In the genomic region with DNA sequence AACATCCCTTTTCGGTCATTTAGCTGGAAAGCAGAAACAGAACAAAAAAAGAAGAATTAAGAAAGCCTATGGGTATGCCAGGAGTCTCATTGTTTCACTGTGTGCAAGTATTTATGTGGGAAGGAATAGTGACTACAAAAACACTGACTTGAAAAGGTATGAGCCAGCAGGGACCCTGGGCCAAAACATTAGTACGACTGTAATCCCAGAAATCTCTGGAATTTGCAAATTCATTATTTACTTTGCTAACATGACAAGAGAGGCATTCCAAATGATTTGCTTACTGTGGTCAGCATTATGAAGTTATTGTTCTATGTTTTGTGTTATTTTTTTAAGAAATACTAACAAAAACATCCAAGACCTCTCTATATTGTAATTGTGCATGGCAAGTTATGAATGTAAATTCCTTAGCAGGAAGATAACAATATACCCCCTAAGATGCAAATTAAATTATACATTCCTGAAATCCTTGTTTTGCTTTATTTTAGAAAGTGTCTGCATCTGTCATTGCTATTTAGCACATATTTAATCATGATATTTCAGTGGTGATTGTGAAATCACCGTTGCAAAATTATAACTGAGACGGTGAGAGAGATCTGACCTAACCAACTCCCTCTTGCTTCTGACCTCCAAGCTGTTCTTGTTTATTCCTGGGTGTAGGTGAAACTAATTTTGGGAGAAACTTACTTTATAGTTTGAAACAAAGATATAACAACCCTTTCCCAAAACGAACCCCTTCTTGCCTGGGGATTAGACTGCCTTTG, we compare ENCODE assay signal across 16 cellular contexts.
A peak's percentile ranks its signal among the peaks of the same experiment; 100 is the strongest.
DNase-seq lines count a peak whose midpoint lies in the region; ATAC-seq and TF ChIP-seq lines count a peak whose summit lies in the region.
"Had no signal": no experiment of that assay in that cellular context is flagged by ENCODE, and none has a peak within 500 bp of the region (broad histone marks: within the 10 kb centered on the region; RNA-seq: fewer than 3 reads in every experiment).

No MANE protein-coding gene starts in this region.

- no peaks in the 10 kb centered on the region for H3K4me1 ChIP-seq in RWPE2 (ENCODE audit: insufficient read depth, poor library complexity, severe bottlenecking)
- no peaks in the 10 kb centered on the region for H3K4me1 ChIP-seq in fibroblast of lung (ENCODE audit: control insufficient read depth, extremely low read depth, insufficient read depth, low read length)
- H3K4me1 ChIP-seq: BLaER1 treated with 17β-estradiol and CSF1 and Interleukin-3, amounts not matched to agents 10 nM and 100 nM; Peyer's patch; psoas muscle had no signal

- H3K9me3 ChIP-seq in RWPE2 (ENCODE audit: severe bottlenecking) (no peaks in the 10 kb centered on the region), fibroblast of lung (ENCODE audit: control insufficient read depth, insufficient read depth, low read depth, low read length) (no peaks in the 10 kb centered on the region)
- H3K9me3 ChIP-seq: Peyer's patch, psoas muscle had no signal

- POLR2A ChIA-PET in RWPE1 (lab: Yijun Ruan, JAX; ENCODE audit: low non-redundant PET), result no interaction called here

- peak; percentile 7 for DNase-seq in GM04504 (ENCODE audit: low read depth)
- no peak for DNase-seq in RWPE2 (ENCODE audit: low spot score)
- DNase-seq in fibroblast of lung (ENCODE audit: low read depth in 2 of 2), result peak; percentile 17 to 89
- no peak for DNase-seq in osteocyte (ENCODE audit: extremely low spot score, unreplicated experiment)
- no peak for DNase-seq in RWPE1 (ENCODE audit: low spot score)
- no peak for DNase-seq in mucosa of gallbladder (ENCODE audit: low spot score)
- DNase-seq in Calu3, result no peak
- DNase-seq: activated effector memory CD4-positive, alpha-beta T cell treated with Interleukin-2 at 50 U/mL for 16 hours; aorta; dermis blood vessel endothelial cell; NCI-H1930; Peyer's patch; psoas muscle; WERI-Rb-1 had no signal

- CTCF ChIA-PET in RWPE1 (lab: Yijun Ruan, JAX), result no interaction called here
- CTCF ChIA-PET in Calu3 (lab: Charles Lee), result interaction anchor here (0.5 kb wide), 1 partner anchor 60 kb away, joined by 3 read pairs; no protein-coding TSS in a partner anchor

- no peak overlapping the region for H3K4me2 ChIP-seq in fibroblast of lung (ENCODE audit: extremely low read depth, insufficient read depth, low read length)
- H3K4me2 ChIP-seq: BLaER1 treated with 17β-estradiol and CSF1 and Interleukin-3, amounts not matched to agents 10 nM and 100 nM; hepatocyte had no signal

- H3K4me1 Mint-ChIP-seq in osteocyte (ENCODE audit: unreplicated experiment), result peaks cover 10% of the 10 kb centered on the region
- no peaks in the 10 kb centered on the region for H3K4me1 Mint-ChIP-seq in Calu3 (ENCODE audit: low read depth, unreplicated experiment)

- H3K4me3 ChIP-seq in RWPE2 (ENCODE audit: severe bottlenecking), result no peak overlapping the region
- no peak overlapping the region for H3K4me3 ChIP-seq in fibroblast of lung (replicated peaks in 1 of 4; ENCODE audit: control extremely low read depth in 1 of 4, insufficient read depth in 1 of 4, low read depth in 3 of 4, low read length in 4 of 4)
- H3K4me3 ChIP-seq: BLaER1 treated with 17β-estradiol and CSF1 and Interleukin-3, amounts not matched to agents 10 nM and 100 nM; hepatocyte; Peyer's patch; psoas muscle had no signal

- H3K27me3 Mint-ChIP-seq in osteocyte (ENCODE audit: unreplicated experiment), result no peaks in the 10 kb centered on the region
- no peaks in the 10 kb centered on the region for H3K27me3 Mint-ChIP-seq in Calu3 (ENCODE audit: unreplicated experiment)

- H3K36me3 ChIP-seq in RWPE2 (ENCODE audit: low read depth) (no peaks in the 10 kb centered on the region), fibroblast of lung (ENCODE audit: control insufficient read depth, insufficient read depth, low read length) (no peaks in the 10 kb centered on the region)
- H3K36me3 ChIP-seq: BLaER1 treated with 17β-estradiol and CSF1 and Interleukin-3, amounts not matched to agents 10 nM and 100 nM; Peyer's patch; WERI-Rb-1 had no signal

- no peaks in the 10 kb centered on the region for H3K27me3 ChIP-seq in RWPE2 (ENCODE audit: insufficient read depth, poor library complexity, severe bottlenecking)
- no peaks in the 10 kb centered on the region for H3K27me3 ChIP-seq in fibroblast of lung (ENCODE audit: control insufficient read depth, insufficient read depth, low read length)
- H3K27me3 ChIP-seq: BLaER1 treated with 17β-estradiol and CSF1 and Interleukin-3, amounts not matched to agents 10 nM and 100 nM; hepatocyte; Peyer's patch had no signal

- H3K79me2 ChIP-seq in fibroblast of lung (ENCODE audit: control insufficient read depth, insufficient read depth, low read length), result no peaks in the 10 kb centered on the region
- H3K79me2 ChIP-seq: hepatocyte had no signal

- peak overlapping the region; percentile 25 for H3K27ac Mint-ChIP-seq in osteocyte (ENCODE audit: unreplicated experiment)
- no peak overlapping the region for H3K27ac Mint-ChIP-seq in Calu3 (ENCODE audit: unreplicated experiment)

- BruUV-seq in Calu3 (replicated peaks; lab: Mats Ljungman, UMichigan), result no TSS peak

- H3K4me3 Mint-ChIP-seq in osteocyte (ENCODE audit: unreplicated experiment) (no peak overlapping the region), Calu3 (ENCODE audit: low read depth, unreplicated experiment) (no peak overlapping the region)

- H4K20me1 ChIP-seq in fibroblast of lung (ENCODE audit: control insufficient read depth, extremely low read depth, insufficient read depth, low read length), result no peaks in the 10 kb centered on the region
- H4K20me1 ChIP-seq: BLaER1 treated with 17β-estradiol and CSF1 and Interleukin-3, amounts not matched to agents 10 nM and 100 nM had no signal

- H3K9ac ChIP-seq in fibroblast of lung (ENCODE audit: insufficient read depth, low read length), result no peak overlapping the region
- H3K9ac ChIP-seq: BLaER1 treated with 17β-estradiol and CSF1 and Interleukin-3, amounts not matched to agents 10 nM and 100 nM had no signal

- H2AFZ ChIP-seq in fibroblast of lung (ENCODE audit: low read length), result no peak overlapping the region
- H2AFZ ChIP-seq: hepatocyte had no signal

- H3K9me3 Mint-ChIP-seq in osteocyte (ENCODE audit: unreplicated experiment), result no peaks in the 10 kb centered on the region
- peaks cover 2% of the 10 kb centered on the region for H3K9me3 Mint-ChIP-seq in Calu3 (ENCODE audit: low read depth, unreplicated experiment)

- no peak overlapping the region for H3K27ac ChIP-seq in RWPE2 (ENCODE audit: poor library complexity, severe bottlenecking)
- H3K27ac ChIP-seq in fibroblast of lung (ENCODE audit: insufficient read depth, low read length), result no peak overlapping the region
- no peak overlapping the region for H3K27ac ChIP-seq in RWPE1
- H3K27ac ChIP-seq: BLaER1 treated with 17β-estradiol and CSF1 and Interleukin-3, amounts not matched to agents 10 nM and 100 nM; hepatocyte; Peyer's patch; psoas muscle; WERI-Rb-1 had no signal

- peak; percentile 53 for ATAC-seq in RWPE2 (ENCODE audit: low read depth)
- ATAC-seq: psoas muscle had no signal

- no peaks in the 10 kb centered on the region for H3K36me3 Mint-ChIP-seq in osteocyte (ENCODE audit: unreplicated experiment)
- no peaks in the 10 kb centered on the region for H3K36me3 Mint-ChIP-seq in Calu3 (ENCODE audit: insufficient read depth, unreplicated experiment)

- intact Hi-C loops in Calu3 (cut with micrococcal nuclease; ENCODE audit: unreplicated experiment), result no loop called here

- TF ChIP-seq CTCF in RWPE2 (IDR thresholded peaks at IDR 0.05; ENCODE audit: poor library complexity, severe bottlenecking) (no peak), fibroblast of lung (conservative IDR thresholded peaks at IDR 0.05 in 1 of 2, IDR thresholded peaks at IDR 0.05 in 1 of 2; ENCODE audit: low read depth in 1 of 2, low read length in 2 of 2) (no peak), osteocyte (IDR thresholded peaks at IDR 0.05) (no peak), RWPE1 (conservative IDR thresholded peaks at IDR 0.05; ENCODE audit: low read depth) (no peak), Calu3 (IDR thresholded peaks at IDR 0.05; ENCODE audit: unreplicated experiment) (no peak)

Comparison
In these comparisons a context has a peak if more than half of its experiments do, and no peak if none do; other contexts are left out.
1. DNase-seq: peak in GM04504 (single experiment) and fibroblast of lung (2 of 2); none in RWPE2 (single experiment), osteocyte (single experiment), RWPE1 (single experiment), mucosa of gallbladder (single experiment) and Calu3 (single experiment).